9 cellular contexts compared by ENCODE assay signal in genomic region chr12:15629761-15630160, GRCh38.
DNase-seq lines count a peak whose midpoint lies in the region; ATAC-seq and TF ChIP-seq lines count a peak whose summit lies in the region.
"Had no signal": no experiment of that assay in that cellular context is flagged by ENCODE, and none has a peak within 500 bp of the region (broad histone marks: within the 10 kb centered on the region; RNA-seq: fewer than 3 reads in every experiment).

No MANE protein-coding gene starts in this region.

- no peak for ATAC-seq in GM19351 (IDR thresholded peaks at IDR 0.05; ENCODE audit: unreplicated experiment)
- no peak for ATAC-seq in HG02588 (IDR thresholded peaks at IDR 0.05; ENCODE audit: unreplicated experiment)

- H3K4me1 ChIP-seq in cardiac muscle cell (ENCODE audit: low read depth) (peaks cover 17% of the 10 kb centered on the region), muscle layer of duodenum (ENCODE audit: control insufficient read depth in 1 of 2, insufficient read depth in 2 of 2, low read length in 2 of 2) (peaks cover 4 to 15% of the 10 kb centered on the region in 2 donors), uterus (peaks cover 3 to 11% of the 10 kb centered on the region in 2 donors)

- intact Hi-C loops in cardiac septum (cut with DNase I) (loop anchor here (5.0 to 10.0 kb wide), 3 partner anchors 37 to 155 kb away; partner anchors contain the start of gene EPS8), uterus (cut with DNase I; ENCODE audit: low total_unique reads) (no loop called here)

- no peaks in the 10 kb centered on the region for H3K36me3 ChIP-seq in cardiac muscle cell
- H3K36me3 ChIP-seq in muscle layer of duodenum (ENCODE audit: control insufficient read depth in 1 of 2, insufficient read depth in 2 of 2, low read length in 2 of 2) = peaks cover 9 to 18% of the 10 kb centered on the region in 2 donors
- H3K36me3 ChIP-seq in uterus = no peaks in the 10 kb centered on the region

- peak in 1 of 2 donors; percentile 60 for DNase-seq in cardiac muscle cell (ENCODE audit: low read depth in 1 of 2, low spot score in 1 of 2)
- no peak for DNase-seq in cardiac septum (ENCODE audit: low spot score)
- DNase-seq in dedifferentiated amniotic fluid mesenchymal stem cell (ENCODE audit: extremely low spot score) = peak; percentile 43
- DNase-seq in uterus = no peak
- no peak for DNase-seq in NCI-H748 (lab: John Stamatoyannopoulos, UW; ENCODE audit: unreplicated experiment)
- DNase-seq: activated CD8-positive, alpha-beta memory T cell treated with anti-CD3 and anti-CD28 coated beads, Interleukin-2, amount 50 U/mL, for 48 hours had no signal

- H3K27me3 ChIP-seq in cardiac muscle cell = no peaks in the 10 kb centered on the region
- H3K27me3 ChIP-seq in muscle layer of duodenum (ENCODE audit: low read depth, low read length) = no peaks in the 10 kb centered on the region
- no peaks in the 10 kb centered on the region for H3K27me3 ChIP-seq in uterus

- no peak overlapping the region for H3K4me3 ChIP-seq in cardiac muscle cell
- H3K4me3 ChIP-seq in muscle layer of duodenum (ENCODE audit: low read depth in 1 of 2, low read length in 2 of 2) = no peak overlapping the region
- no peak overlapping the region for H3K4me3 ChIP-seq in uterus

- no peak for TF ChIP-seq POLR2A in uterus (IDR thresholded peaks at IDR 0.05)

- H3K9me3 ChIP-seq in cardiac muscle cell (ENCODE audit: low read depth) (no peaks in the 10 kb centered on the region), muscle layer of duodenum (ENCODE audit: control insufficient read depth in 1 of 2, low read length in 2 of 2) (no peaks in the 10 kb centered on the region), uterus (no peaks in the 10 kb centered on the region)

- H3K27ac ChIP-seq in cardiac muscle cell (peak overlapping the region; percentile 80), muscle layer of duodenum (ENCODE audit: low read length) (peak overlapping the region; percentile 67), uterus (peak overlapping the region; percentile 80 to 91)

- no peak for TF ChIP-seq CTCF in cardiac muscle cell (IDR thresholded peaks at IDR 0.05; ENCODE audit: low read depth, low read length)
- no peak for TF ChIP-seq CTCF in uterus (IDR thresholded peaks at IDR 0.05)
